In the genomic region with DNA sequence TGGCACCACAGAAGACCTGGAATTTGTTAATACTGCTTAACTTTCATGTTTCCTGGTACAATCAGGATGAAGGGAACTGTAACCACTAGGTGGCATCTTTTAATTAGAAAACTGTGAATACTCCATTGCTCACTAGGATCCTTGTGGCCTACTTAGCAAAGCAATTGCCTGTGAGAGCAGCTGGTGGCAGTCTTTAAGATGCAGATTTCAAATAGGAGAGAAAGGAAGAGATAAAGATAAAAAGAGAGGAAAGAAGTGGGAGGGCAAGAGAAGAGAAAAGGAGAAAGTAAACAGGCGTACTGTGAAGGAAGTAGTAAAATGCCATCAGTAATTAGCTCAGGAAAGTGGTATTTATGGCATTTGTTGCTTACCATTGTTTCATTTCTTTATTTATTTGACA, we compare ENCODE assay signal across 7 cellular contexts.
DNase-seq lines count a peak whose midpoint lies in the region; ATAC-seq, FAIRE-seq and TF ChIP-seq lines count a peak whose summit lies in the region.

No MANE protein-coding gene starts in this region.

- H3K4me1 Mint-ChIP-seq in stimulated activated naive CD8-positive, alpha-beta T cell treated with anti-CD3 and anti-CD28 coated beads, Interleukin-15, amount 100 ng/mL, for 72 hours = peaks cover 6% of the 10 kb centered on the region

- peak; percentile 84 for FAIRE-seq in islet of Langerhans (lab: Jason Lieb, UNC)

- H4K20me1 ChIP-seq in DND-41 (ENCODE audit: insufficient read depth, low read length) = peaks cover 5% of the 10 kb centered on the region; the same call in 1 of the 2 replicates

- H2AFZ ChIP-seq in DND-41 (ENCODE audit: low read depth, low read length) = no peak overlapping the region

- no peaks in the 10 kb centered on the region for H3K27me3 ChIP-seq in DND-41 (ENCODE audit: insufficient read depth, low read length, poor library complexity)

- no peaks in the 10 kb centered on the region for H3K79me2 ChIP-seq in DND-41 (ENCODE audit: insufficient read depth, low read length)

- H3K27ac Mint-ChIP-seq in stimulated activated naive CD8-positive, alpha-beta T cell treated with anti-CD3 and anti-CD28 coated beads, Interleukin-15, amount 100 ng/mL, for 72 hours = peak overlapping the region in 1 of 2 donors; percentile 80

- no peaks in the 10 kb centered on the region for H3K36me3 ChIP-seq in DND-41 (ENCODE audit: insufficient read depth, low read length)

- no peaks in the 10 kb centered on the region for H3K27me3 Mint-ChIP-seq in stimulated activated naive CD8-positive, alpha-beta T cell treated with anti-CD3 and anti-CD28 coated beads, Interleukin-15, amount 100 ng/mL, for 72 hours

- peak; percentile 83 for TF ChIP-seq CTCF in DND-41 (IDR thresholded peaks at IDR 0.05; ENCODE audit: borderline replicate concordance, extremely low read depth, low read length, poor library complexity, severe bottlenecking)

- peaks cover 11 to 13% of the 10 kb centered on the region in 2 donors for H3K9me3 Mint-ChIP-seq in stimulated activated naive CD8-positive, alpha-beta T cell treated with anti-CD3 and anti-CD28 coated beads, Interleukin-15, amount 100 ng/mL, for 72 hours

- ATAC-seq in DND-41 (ENCODE audit: insufficient read depth, low read depth) (peak; percentile 99), GM19035 (IDR thresholded peaks at IDR 0.05; ENCODE audit: unreplicated experiment) (no peak)
- peak; percentile 67 for ATAC-seq in stimulated activated naive CD8-positive, alpha-beta T cell treated with anti-CD3 and anti-CD28 coated beads, Interleukin-15, amount 100 ng/mL, for 72 hours

- H3K4me2 ChIP-seq in DND-41 (ENCODE audit: insufficient read depth, low read length) = no peak overlapping the region

- no peak overlapping the region for H3K27ac ChIP-seq in DND-41 (ENCODE audit: low read length)

- peaks cover 12% of the 10 kb centered on the region for H3K4me1 ChIP-seq in DND-41 (ENCODE audit: insufficient read depth, low read length)

- in situ Hi-C loops in T47D (cut with HindIII; ENCODE audit: low pct_unique_long_range_greater_than_20kb, low sequenced_read_pairs) = no loop called here

- no peak overlapping the region for H3K4me3 ChIP-seq in DND-41 (ENCODE audit: low read depth in 1 of 2, low read length in 2 of 2)

- peak; percentile 45 for DNase-seq in DND-41
- peak; percentile 79 for DNase-seq in HT-29 (ENCODE audit: low spot score)
- peak; percentile 85 for DNase-seq in NCI-H82 (lab: John Stamatoyannopoulos, UW)
- peak; percentile 58 to 89 for DNase-seq in T47D (ENCODE audit: low read depth in 1 of 2, low spot score in 1 of 2)
- no peak for DNase-seq in stimulated activated naive CD8-positive, alpha-beta T cell treated with anti-CD3 and anti-CD28 coated beads, Interleukin-15, amount 100 ng/mL, for 72 hours

- no peak overlapping the region for H3K9ac ChIP-seq in DND-41 (ENCODE audit: low read depth, low read length)

- no peaks in the 10 kb centered on the region for H3K9me3 ChIP-seq in DND-41 (ENCODE audit: insufficient read depth, low read length, severe bottlenecking)

- no peak overlapping the region for H3K4me3 Mint-ChIP-seq in stimulated activated naive CD8-positive, alpha-beta T cell treated with anti-CD3 and anti-CD28 coated beads, Interleukin-15, amount 100 ng/mL, for 72 hours

Comparison
In these comparisons a context has a peak if more than half of its experiments do, and no peak if none do; other contexts are left out.
1. DNase-seq: peak in DND-41 (single experiment), HT-29 (single experiment), NCI-H82 (single experiment) and T47D (2 of 2); none in stimulated activated naive CD8-positive, alpha-beta T cell treated with anti-CD3 and anti-CD28 coated beads, Interleukin-15, amount 100 ng/mL, for 72 hours (0 of 2).